ENCODE assay signal across 29 cellular contexts in genomic region chr5:54986269-54986654, GRCh38. TPM values are rescaled to one million over a fixed set of nuclear protein-coding genes. Genes with fewer than 3 reads are reported as not detected.
A peak's percentile ranks its signal among the peaks of the same experiment; 100 is the strongest.
DNase-seq lines count a peak whose midpoint lies in the region; ATAC-seq and TF ChIP-seq lines count a peak whose summit lies in the region.
"Had no signal": no experiment of that assay in that cellular context is flagged by ENCODE, and none has a peak within 500 bp of the region (broad histone marks: within the 10 kb centered on the region; RNA-seq: fewer than 3 reads in every experiment).

No MANE protein-coding gene starts in this region.

- ATAC-seq in natural killer cell (no peak), HG03196 (IDR thresholded peaks at IDR 0.05; ENCODE audit: unreplicated experiment) (no peak)
- ATAC-seq: activated CD8-positive, alpha-beta memory T cell treated with anti-CD3 and anti-CD28 coated beads, Interleukin-2, amount 10 ng/mL, durations not matched to agents 7 days and 5 days; heart left ventricle; stimulated activated naive B cell treated with anti-CD40 and anti-IgM and Interleukin-4, amounts not matched to agents 10 μg/mL and 1 μg/mL and 100 μg/mL, for 72 hours; WTC11 had no signal

- H3K36me3 ChIP-seq in brain microvascular endothelial cell (replicated peaks) = no peaks in the 10 kb centered on the region
- H3K36me3 ChIP-seq: breast epithelium, heart left ventricle, neural progenitor cell, vagina had no signal

- H3K4me1 Mint-ChIP-seq in HFFc6 (ENCODE audit: low read depth) (peaks cover 90% of the 10 kb centered on the region), natural killer cell (peaks cover 66 to 80% of the 10 kb centered on the region in 2 donors)

- H3K27me3 Mint-ChIP-seq in HFFc6 (ENCODE audit: insufficient read depth) = no peaks in the 10 kb centered on the region
- H3K27me3 Mint-ChIP-seq in natural killer cell (ENCODE audit: low read depth in 2 of 2) = no peaks in the 10 kb centered on the region

- TF ChIP-seq CTCF in HFFc6 (IDR thresholded peaks at IDR 0.05) = no peak
- TF ChIP-seq CTCF in brain microvascular endothelial cell (IDR thresholded peaks at IDR 0.05; ENCODE audit: low read depth, low read length, missing control alignments) = no peak
- no peak for TF ChIP-seq CTCF in natural killer cell (IDR thresholded peaks at IDR 0.05)

- peak overlapping the region; percentile 25 for H3K27ac ChIP-seq in brain microvascular endothelial cell
- H3K27ac ChIP-seq: breast epithelium, heart left ventricle, neural progenitor cell, vagina had no signal

- H3K27me3 ChIP-seq in brain microvascular endothelial cell (replicated peaks) = no peaks in the 10 kb centered on the region
- H3K27me3 ChIP-seq: neural progenitor cell, vagina had no signal

- in situ Hi-C loops in brain microvascular endothelial cell (cut with HindIII; ENCODE audit: low pct_ligation_motif_present, low sequenced_read_pairs) = no loop called here

- intact Hi-C loops in natural killer cell (cut with micrococcal nuclease) = no loop called here

- H3K36me3 Mint-ChIP-seq in HFFc6 (ENCODE audit: low read depth) = no peaks in the 10 kb centered on the region
- no peaks in the 10 kb centered on the region for H3K36me3 Mint-ChIP-seq in natural killer cell
- H3K36me3 Mint-ChIP-seq: neural progenitor cell; stimulated activated naive B cell treated with anti-CD40 and anti-IgM and Interleukin-4, amounts not matched to agents 10 μg/mL and 1 μg/mL and 100 μg/mL, for 72 hours; WTC11 had no signal

- H3K9me3 Mint-ChIP-seq in HFFc6 (no peaks in the 10 kb centered on the region), natural killer cell (no peaks in the 10 kb centered on the region)
- H3K9me3 Mint-ChIP-seq: activated naive CD4-positive, alpha-beta T cell treated with anti-CD3 and anti-CD28 coated beads for 36 hours; neural progenitor cell; stimulated activated naive B cell treated with anti-CD40 and anti-IgM and Interleukin-4, amounts not matched to agents 10 μg/mL and 1 μg/mL and 100 μg/mL, for 72 hours; WTC11 had no signal

- H3K4me3 ChIP-seq in brain microvascular endothelial cell (ENCODE audit: low read depth, low read length) = no peak overlapping the region
- H3K4me3 ChIP-seq: lung, neural progenitor cell, vagina had no signal

- H3K4me3 Mint-ChIP-seq in HFFc6 (peak overlapping the region; percentile 88), natural killer cell (peak overlapping the region; percentile 87)
- H3K4me3 Mint-ChIP-seq: activated CD8-positive, alpha-beta memory T cell treated with anti-CD3 and anti-CD28 coated beads, Interleukin-2, amount 10 ng/mL, durations not matched to agents 7 days and 5 days; activated naive CD4-positive, alpha-beta T cell treated with anti-CD3 and anti-CD28 coated beads for 36 hours; activated T-helper 1 cell treated with anti-CD3 and anti-CD28 coated beads, Interleukin-12 subunit alpha, Interleukin-12 subunit beta, Interleukin-2, Interleukin-4 antibody, amounts not matched to agents 30 ng/mL and 10 ng/mL and 1 ng/mL, durations not matched to agents 14 hours and 24 hours and 36 hours; neural progenitor cell; stimulated activated naive B cell treated with anti-CD40 and anti-IgM and Interleukin-4, amounts not matched to agents 10 μg/mL and 1 μg/mL and 100 μg/mL, for 72 hours; WTC11 had no signal

- H3K27ac Mint-ChIP-seq in HFFc6 (peak overlapping the region; percentile 88), natural killer cell (peak overlapping the region in 1 of 2 donors; percentile 45)
- H3K27ac Mint-ChIP-seq: activated CD8-positive, alpha-beta memory T cell treated with anti-CD3 and anti-CD28 coated beads, Interleukin-2, amount 10 ng/mL, durations not matched to agents 7 days and 5 days; activated naive CD4-positive, alpha-beta T cell treated with anti-CD3 and anti-CD28 coated beads for 36 hours; activated T-helper 1 cell treated with anti-CD3 and anti-CD28 coated beads, Interleukin-12 subunit alpha, Interleukin-12 subunit beta, Interleukin-2, Interleukin-4 antibody, amounts not matched to agents 30 ng/mL and 10 ng/mL and 1 ng/mL, durations not matched to agents 14 hours and 24 hours and 36 hours; neural progenitor cell; stimulated activated naive B cell treated with anti-CD40 and anti-IgM and Interleukin-4, amounts not matched to agents 10 μg/mL and 1 μg/mL and 100 μg/mL, for 72 hours; WTC11 had no signal

- DNase-seq in A172 (ENCODE audit: low spot score) (peak; percentile 30), HFFc6 (no peak), brain microvascular endothelial cell (no peak), natural killer cell (no peak), nucleus accumbens (lab: John Stamatoyannopoulos, UW) (no peak), NCI-H128 (lab: John Stamatoyannopoulos, UW; ENCODE audit: unreplicated experiment) (no peak), NCI-H2029 (lab: John Stamatoyannopoulos, UW) (no peak)
- DNase-seq: activated CD8-positive, alpha-beta memory T cell treated with anti-CD3 and anti-CD28 coated beads, Interleukin-2, amount 10 ng/mL, durations not matched to agents 7 days and 5 days; activated naive CD4-positive, alpha-beta T cell treated with anti-CD3 and anti-CD28 coated beads for 36 hours; AML-193; effector CD4-positive, alpha-beta T cell; heart left ventricle; KG1; MM.1S; NCI-H1417 treated with DMSO at 0.1 percent for 48 hours; NCI-H446; OCI-M1; posterior cingulate gyrus; stimulated activated CD4-positive, alpha-beta T cell treated with anti-CD3 and anti-CD28 coated beads, Interleukin-4, amount 100 ng/mL, for 4 hours; stimulated activated naive B cell treated with anti-CD40 and anti-IgM and Interleukin-4, amounts not matched to agents 10 μg/mL and 1 μg/mL and 100 μg/mL, for 72 hours; T-helper 9 cell had no signal

RNA-seq across cellular contexts. Expression of gene ESM1, which starts 0.9 kb away (rescaled TPM):
- 1.4 and 2.5 TPM in 2 replicates for total RNA-seq in A172 (2014; rRNA removed; shearing (Covaris generic))
- 10 to 100 TPM in 2 of 6 experiments, 1 to 10 TPM in 4; 8.5 to 54.1 (median 9.1) TPM for total RNA-seq in HFFc6 (2021; fragmentation: NEBNext Ultra II Directional; extraction: Animal tissue kit (Norgen Biotek cat#: 25700))
- 1 to 10 TPM in 1 of 3 donors, under 1 TPM in 2; 0.87 to 1.2 (median 0.95) TPM for total RNA-seq in natural killer cell
- total RNA-seq: activated naive CD4-positive, alpha-beta T cell treated with anti-CD3 and anti-CD28 coated beads for 36 hours; activated T-helper 1 cell treated with anti-CD3 and anti-CD28 coated beads, Interleukin-12 subunit alpha, Interleukin-12 subunit beta, Interleukin-2, Interleukin-4 antibody, amounts not matched to agents 30 ng/mL and 10 ng/mL and 1 ng/mL, durations not matched to agents 14 hours and 24 hours and 36 hours; vagina; WTC11 had no signal

RNA-seq across cellular contexts. Expression of gene GZMK, which starts 37.8 kb away (rescaled TPM):
- not detected in 2 replicates for total RNA-seq in A172 (2014; rRNA removed; shearing (Covaris generic))
- total RNA-seq in HFFc6 (2021; fragmentation: NEBNext Ultra II Directional; extraction: Animal tissue kit (Norgen Biotek cat#: 25700)) = not detected
- total RNA-seq in natural killer cell = 10 to 100 TPM; 24.5 to 40.9 (median 30.3) TPM
- total RNA-seq: activated naive CD4-positive, alpha-beta T cell treated with anti-CD3 and anti-CD28 coated beads for 36 hours; temporal lobe; WTC11 had no signal

Comparison
In these comparisons a context has a peak if more than half of its experiments do, and no peak if none do; other contexts are left out.
1. RNA of gene GZMK, which starts 37.8 kb away (total RNA-seq): 24.5 to 40.9 TPM in natural killer cell; not detected in A172 and not detected in HFFc6; every median in the first group is over 10 times any median in the second.